ENCODE assay signal across 8 cellular contexts in the genomic region with DNA sequence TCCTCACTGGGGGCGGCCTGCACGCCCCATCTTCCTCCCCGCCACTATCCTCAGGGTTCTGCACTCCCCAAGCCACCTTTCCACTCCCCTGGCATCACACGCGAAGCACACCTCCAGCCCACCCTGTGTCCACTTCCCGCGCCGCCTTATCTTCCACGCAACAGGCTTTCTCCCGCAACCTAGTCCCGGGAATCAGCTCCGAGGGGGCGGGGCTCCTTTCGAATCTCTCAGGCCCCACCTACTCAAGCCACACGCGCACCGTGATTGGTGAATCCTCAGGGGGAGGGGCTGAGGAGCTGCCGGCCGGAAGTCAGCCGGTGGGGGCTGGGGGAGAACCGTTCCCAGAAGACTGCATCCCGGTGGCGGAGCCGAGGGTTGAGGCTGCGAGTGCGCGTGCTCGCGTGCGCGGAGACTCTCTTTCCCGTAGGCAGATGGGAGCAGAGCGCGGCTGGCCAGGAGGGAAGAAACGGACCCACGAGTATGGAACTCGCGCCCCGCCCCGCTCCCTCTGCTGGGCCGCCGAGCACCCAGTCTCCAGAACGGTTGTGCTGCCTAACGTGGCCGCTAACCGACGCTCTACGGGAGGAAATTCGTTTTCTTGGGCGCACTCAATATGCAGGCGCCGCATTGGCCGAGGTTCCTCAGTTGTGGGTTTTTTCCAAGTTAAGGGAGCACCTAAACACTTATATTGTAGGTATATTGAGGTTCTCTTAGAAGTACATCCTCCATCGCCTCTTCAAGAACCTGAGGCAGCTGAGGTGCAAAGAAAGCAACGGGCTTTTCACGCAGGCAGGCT. TPM values are rescaled to one million over a fixed set of nuclear protein-coding genes. Genes with fewer than 3 reads are reported as not detected.
A peak's percentile ranks its signal among the peaks of the same experiment; 100 is the strongest.
DNase-seq lines count a peak whose midpoint lies in the region; ATAC-seq and TF ChIP-seq lines count a peak whose summit lies in the region.

A gene (minus strand): TSS at position 194 of the 796 bp plus-strand sequence.

- no peaks in the 10 kb centered on the region for H3K9me3 ChIP-seq in T-helper 17 cell (ENCODE audit: control insufficient read depth, low read length, poor library complexity, severe bottlenecking)
- H3K9me3 ChIP-seq in right atrium auricular region: no peaks in the 10 kb centered on the region
- no peaks in the 10 kb centered on the region for H3K9me3 ChIP-seq in vagina

- H3K27ac ChIP-seq in right atrium auricular region: peak within 1 kb of the TSS; percentile 88 to 91
- peak within 1 kb of the TSS; percentile 78 for H3K27ac ChIP-seq in vagina

- H3K27me3 Mint-ChIP-seq in T-helper 17 cell: no peaks in the 10 kb centered on the region

- ATAC-seq in HG02885 (IDR thresholded peaks at IDR 0.05; ENCODE audit: poor library complexity, unreplicated experiment) (peak; percentile 97), T-helper 17 cell (peak; percentile 96)

- no peaks in the 10 kb centered on the region for H3K36me3 Mint-ChIP-seq in T-helper 17 cell (ENCODE audit: low read depth)

- peak in 1 of 2 donors; percentile 72 for TF ChIP-seq CTCF in right atrium auricular region (IDR thresholded peaks at IDR 0.05)
- peak in 2 of 3 experiments; percentile 30 to 36 for TF ChIP-seq CTCF in vagina (IDR thresholded peaks at IDR 0.05)

- H3K36me3 ChIP-seq in right atrium auricular region: no peaks in the 10 kb centered on the region
- no peaks in the 10 kb centered on the region for H3K36me3 ChIP-seq in vagina

- H3K4me1 ChIP-seq in right atrium auricular region (peaks cover 0 to 25% of the 10 kb centered on the region in 2 donors), vagina (peaks cover 20% of the 10 kb centered on the region)

- H3K4me3 ChIP-seq in right atrium auricular region (peak within 1 kb of the TSS; percentile 44 to 66), vagina (peak within 1 kb of the TSS; percentile 58 to 60)

- H3K27ac Mint-ChIP-seq in T-helper 17 cell: peak within 1 kb of the TSS; percentile 90

- TF ChIP-seq POLR2A in GM15510 (IDR thresholded peaks at IDR 0.05; ENCODE audit: borderline replicate concordance, extremely low read depth, insufficient read length): peak; percentile 72
- TF ChIP-seq POLR2A in vagina (IDR thresholded peaks at IDR 0.05): peak in 1 of 2 donors; percentile 61

- H3K4me3 Mint-ChIP-seq in T-helper 17 cell: peak within 1 kb of the TSS; percentile 99

- peaks cover 8% of the 10 kb centered on the region for H3K4me1 Mint-ChIP-seq in T-helper 17 cell

- DNase-seq in NCI-H1694 treated with DMSO at 0.1 percent for 48 hours (lab: John Stamatoyannopoulos, UW): peak; percentile 97
- DNase-seq in T-helper 17 cell: peak; percentile 81 to 86 (median 85)
- DNase-seq in anterior cingulate cortex (lab: John Stamatoyannopoulos, UW): peak; percentile 80 to 99 (median 97)
- DNase-seq in right atrium auricular region (ENCODE audit: low spot score): peak; percentile 96
- peak; percentile 66 for DNase-seq in pulmonary artery endothelial cell (ENCODE audit: low read depth, low spot score)
- peak; percentile 96 to 98 for DNase-seq in vagina (ENCODE audit: extremely low spot score in 2 of 2)

- intact Hi-C loops in vagina (cut with DNase I): no loop called here

- H3K27me3 ChIP-seq in right atrium auricular region (no peaks in the 10 kb centered on the region), vagina (no peaks in the 10 kb centered on the region)

RNA-seq across cellular contexts. Expression of the gene that starts here (rescaled TPM):
- 1 to 10 TPM; 1.2 to 1.7 TPM for total RNA-seq in T-helper 17 cell
- total RNA-seq in right atrium auricular region: 1 to 10 TPM; 2.2 to 2.4 TPM
- 5.5 and 12.8 TPM in 2 replicates for total RNA-seq in pulmonary artery endothelial cell
- 5.4 TPM for total RNA-seq in vagina

Comparison
In these comparisons a context has a peak if more than half of its experiments do, and no peak if none do; other contexts are left out.
1. Peak in every context shown above with its lines: DNase-seq, ATAC-seq, H3K4me3 ChIP-seq and H3K27ac ChIP-seq.